ENCODE assay signal across 12 cellular contexts in the genomic region with DNA sequence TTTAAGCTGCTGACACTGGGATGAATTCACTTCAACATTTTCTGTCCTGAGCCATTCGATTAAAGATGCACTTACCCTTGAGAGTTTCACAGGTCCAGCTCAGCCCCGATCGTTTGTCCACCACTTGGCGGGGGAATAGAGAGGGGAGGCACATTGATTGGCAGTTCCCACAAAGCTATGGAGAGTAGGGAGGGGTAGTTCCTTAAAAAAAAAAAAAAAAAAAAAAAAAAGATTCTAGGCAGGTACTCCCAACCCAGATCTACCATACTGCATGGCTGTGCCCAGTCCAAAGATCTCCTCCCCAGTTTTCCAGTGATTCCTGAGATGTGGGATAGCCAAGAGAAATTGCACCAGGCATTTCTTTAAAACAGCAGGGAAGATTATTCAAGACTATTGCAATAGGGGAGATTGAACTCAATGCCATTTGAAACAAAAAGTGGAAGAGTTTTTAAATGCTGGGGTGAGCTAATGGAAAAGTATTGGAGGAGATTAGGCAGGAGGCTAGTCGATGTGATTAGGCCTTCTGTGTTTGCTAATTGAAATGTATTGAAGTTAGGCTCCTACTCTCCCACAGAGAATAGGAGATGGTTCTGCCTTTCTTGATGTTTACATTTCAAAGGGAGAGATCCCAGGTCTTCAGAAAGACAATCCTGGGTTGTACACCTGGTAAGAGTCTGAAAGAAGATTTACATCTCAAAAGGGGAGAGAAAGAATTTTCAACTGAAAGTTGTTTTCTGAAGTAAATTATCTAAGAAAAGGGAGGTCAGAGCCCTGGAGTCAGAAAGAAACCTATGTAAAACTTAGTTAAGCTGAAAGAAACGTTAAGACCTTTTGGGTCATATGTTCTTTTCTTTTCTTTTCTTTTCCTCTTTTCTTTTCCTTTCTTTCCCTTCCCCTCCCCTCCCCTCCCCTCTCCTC.
"Had no signal": no experiment of that assay in that cellular context is flagged by ENCODE, and none has a peak within 500 bp of the region (broad histone marks: within the 10 kb centered on the region; RNA-seq: fewer than 3 reads in every experiment).

No MANE protein-coding gene starts in this region.

- H3K36me3 ChIP-seq: suprapubic skin, WERI-Rb-1 had no signal

- H3K36me3 Mint-ChIP-seq: T-cell, type B pancreatic cell had no signal

- H3K27me3 Mint-ChIP-seq: T-cell, type B pancreatic cell had no signal

- H3K4me3 ChIP-seq: suprapubic skin had no signal

- H3K4me1 Mint-ChIP-seq: nephron, T-cell had no signal

- H3K4me3 Mint-ChIP-seq: activated naive CD4-positive, alpha-beta T cell treated with anti-CD3 and anti-CD28 coated beads for 36 hours; nephron; T-cell; type B pancreatic cell had no signal

- H3K27ac ChIP-seq: foreskin keratinocyte, suprapubic skin, WERI-Rb-1 had no signal

- DNase-seq: activated CD4-positive, alpha-beta T cell treated with anti-CD3 and anti-CD28 coated beads for 4 hours; activated naive CD4-positive, alpha-beta T cell treated with anti-CD3 and anti-CD28 coated beads for 36 hours; head of caudate nucleus; stimulated activated CD4-positive, alpha-beta T cell treated with anti-CD3 and anti-CD28 coated beads, Interleukin-2, amount 100 ng/mL, for 48 hours; stimulated activated naive CD8-positive, alpha-beta T cell treated with anti-CD3 and anti-CD28 coated beads, Interleukin-15, Interleukin-2, amounts not matched to agents 100 U/mL and 50 U/mL, for 24 hours; T-cell; T1000; WERI-Rb-1 had no signal

- H3K4me1 ChIP-seq: foreskin keratinocyte, suprapubic skin had no signal

- ATAC-seq: stimulated activated naive CD8-positive, alpha-beta T cell treated with anti-CD3 and anti-CD28 coated beads, Interleukin-15, Interleukin-2, amounts not matched to agents 100 U/mL and 50 U/mL, for 24 hours; T-cell had no signal

- H3K9me3 Mint-ChIP-seq: nephron, type B pancreatic cell had no signal

- H3K9me3 ChIP-seq: suprapubic skin had no signal

- H3K27ac Mint-ChIP-seq: activated naive CD4-positive, alpha-beta T cell treated with anti-CD3 and anti-CD28 coated beads for 36 hours; nephron; T-cell had no signal

- H3K27me3 ChIP-seq: foreskin keratinocyte, suprapubic skin had no signal
